In genomic region chr2:238462782-238463396, GRCh38 we compare ENCODE assay signal across 1 cellular context.
TF ChIP-seq lines count a peak whose summit lies in the region.

No MANE protein-coding gene starts in this region.

TF ChIP-seq in HepG2, 621 proteins besides CTCF, POLR2A, EP300 and RAD21 (continued from another document and continues in another):
- no peak for TF ChIP-seq NFIC (IDR thresholded peaks at IDR 0.05; ENCODE audit: low read length)
- TF ChIP-seq ZNF282 (IDR thresholded peaks at IDR 0.05; ENCODE audit: partially characterized antibody), result no peak
- no peak for TF ChIP-seq POLR2AphosphoS5 (IDR thresholded peaks at IDR 0.05; ENCODE audit: low read depth, low read length)
- TF ChIP-seq, protein P1, sequence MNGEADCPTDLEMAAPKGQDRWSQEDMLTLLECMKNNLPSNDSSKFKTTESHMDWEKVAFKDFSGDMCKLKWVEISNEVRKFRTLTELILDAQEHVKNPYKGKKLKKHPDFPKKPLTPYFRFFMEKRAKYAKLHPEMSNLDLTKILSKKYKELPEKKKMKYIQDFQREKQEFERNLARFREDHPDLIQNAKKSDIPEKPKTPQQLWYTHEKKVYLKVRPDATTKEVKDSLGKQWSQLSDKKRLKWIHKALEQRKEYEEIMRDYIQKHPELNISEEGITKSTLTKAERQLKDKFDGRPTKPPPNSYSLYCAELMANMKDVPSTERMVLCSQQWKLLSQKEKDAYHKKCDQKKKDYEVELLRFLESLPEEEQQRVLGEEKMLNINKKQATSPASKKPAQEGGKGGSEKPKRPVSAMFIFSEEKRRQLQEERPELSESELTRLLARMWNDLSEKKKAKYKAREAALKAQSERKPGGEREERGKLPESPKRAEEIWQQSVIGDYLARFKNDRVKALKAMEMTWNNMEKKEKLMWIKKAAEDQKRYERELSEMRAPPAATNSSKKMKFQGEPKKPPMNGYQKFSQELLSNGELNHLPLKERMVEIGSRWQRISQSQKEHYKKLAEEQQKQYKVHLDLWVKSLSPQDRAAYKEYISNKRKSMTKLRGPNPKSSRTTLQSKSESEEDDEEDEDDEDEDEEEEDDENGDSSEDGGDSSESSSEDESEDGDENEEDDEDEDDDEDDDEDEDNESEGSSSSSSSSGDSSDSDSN (CRISPR knock-in tag; IDR thresholded peaks at IDR 0.05), result no peak
- no peak for TF ChIP-seq PAF1 (CRISPR knock-in tag; IDR thresholded peaks at IDR 0.05)
- TF ChIP-seq, protein P2, sequence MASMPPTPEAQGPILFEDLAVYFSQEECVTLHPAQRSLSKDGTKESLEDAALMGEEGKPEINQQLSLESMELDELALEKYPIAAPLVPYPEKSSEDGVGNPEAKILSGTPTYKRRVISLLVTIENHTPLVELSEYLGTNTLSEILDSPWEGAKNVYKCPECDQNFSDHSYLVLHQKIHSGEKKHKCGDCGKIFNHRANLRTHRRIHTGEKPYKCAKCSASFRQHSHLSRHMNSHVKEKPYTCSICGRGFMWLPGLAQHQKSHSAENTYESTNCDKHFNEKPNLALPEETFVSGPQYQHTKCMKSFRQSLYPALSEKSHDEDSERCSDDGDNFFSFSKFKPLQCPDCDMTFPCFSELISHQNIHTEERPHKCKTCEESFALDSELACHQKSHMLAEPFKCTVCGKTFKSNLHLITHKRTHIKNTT (CRISPR knock-in tag; IDR thresholded peaks at IDR 0.05), result no peak
- no peak for TF ChIP-seq MBNL3 (CRISPR knock-in tag; conservative IDR thresholded peaks at IDR 0.05)
- TF ChIP-seq, protein P3, sequence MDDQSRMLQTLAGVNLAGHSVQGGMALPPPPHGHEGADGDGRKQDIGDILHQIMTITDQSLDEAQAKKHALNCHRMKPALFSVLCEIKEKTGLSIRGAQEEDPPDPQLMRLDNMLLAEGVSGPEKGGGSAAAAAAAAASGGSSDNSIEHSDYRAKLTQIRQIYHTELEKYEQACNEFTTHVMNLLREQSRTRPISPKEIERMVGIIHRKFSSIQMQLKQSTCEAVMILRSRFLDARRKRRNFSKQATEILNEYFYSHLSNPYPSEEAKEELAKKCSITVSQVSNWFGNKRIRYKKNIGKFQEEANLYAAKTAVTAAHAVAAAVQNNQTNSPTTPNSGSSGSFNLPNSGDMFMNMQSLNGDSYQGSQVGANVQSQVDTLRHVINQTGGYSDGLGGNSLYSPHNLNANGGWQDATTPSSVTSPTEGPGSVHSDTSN (CRISPR knock-in tag; IDR thresholded peaks at IDR 0.05; ENCODE audit: borderline replicate concordance), result no peak
- peak; percentile 14; the same call in 1 of the 2 replicates for TF ChIP-seq CEBPG (CRISPR knock-in tag; IDR thresholded peaks at IDR 0.05)
- TF ChIP-seq ZMAT3 (CRISPR knock-in tag; conservative IDR thresholded peaks at IDR 0.05), result no peak
- no peak for TF ChIP-seq ZSCAN29 (CRISPR knock-in tag; conservative IDR thresholded peaks at IDR 0.05)
- TF ChIP-seq, protein P4, sequence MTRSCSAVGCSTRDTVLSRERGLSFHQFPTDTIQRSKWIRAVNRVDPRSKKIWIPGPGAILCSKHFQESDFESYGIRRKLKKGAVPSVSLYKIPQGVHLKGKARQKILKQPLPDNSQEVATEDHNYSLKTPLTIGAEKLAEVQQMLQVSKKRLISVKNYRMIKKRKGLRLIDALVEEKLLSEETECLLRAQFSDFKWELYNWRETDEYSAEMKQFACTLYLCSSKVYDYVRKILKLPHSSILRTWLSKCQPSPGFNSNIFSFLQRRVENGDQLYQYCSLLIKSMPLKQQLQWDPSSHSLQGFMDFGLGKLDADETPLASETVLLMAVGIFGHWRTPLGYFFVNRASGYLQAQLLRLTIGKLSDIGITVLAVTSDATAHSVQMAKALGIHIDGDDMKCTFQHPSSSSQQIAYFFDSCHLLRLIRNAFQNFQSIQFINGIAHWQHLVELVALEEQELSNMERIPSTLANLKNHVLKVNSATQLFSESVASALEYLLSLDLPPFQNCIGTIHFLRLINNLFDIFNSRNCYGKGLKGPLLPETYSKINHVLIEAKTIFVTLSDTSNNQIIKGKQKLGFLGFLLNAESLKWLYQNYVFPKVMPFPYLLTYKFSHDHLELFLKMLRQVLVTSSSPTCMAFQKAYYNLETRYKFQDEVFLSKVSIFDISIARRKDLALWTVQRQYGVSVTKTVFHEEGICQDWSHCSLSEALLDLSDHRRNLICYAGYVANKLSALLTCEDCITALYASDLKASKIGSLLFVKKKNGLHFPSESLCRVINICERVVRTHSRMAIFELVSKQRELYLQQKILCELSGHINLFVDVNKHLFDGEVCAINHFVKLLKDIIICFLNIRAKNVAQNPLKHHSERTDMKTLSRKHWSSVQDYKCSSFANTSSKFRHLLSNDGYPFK (CRISPR knock-in tag; IDR thresholded peaks at IDR 0.05; ENCODE audit: borderline replicate concordance), result no peak
- TF ChIP-seq ISX (CRISPR knock-in tag; conservative IDR thresholded peaks at IDR 0.05), result no peak
- TF ChIP-seq ZNF710 (CRISPR knock-in tag; IDR thresholded peaks at IDR 0.05; ENCODE audit: borderline replicate concordance), result no peak
- TF ChIP-seq AGO1 (IDR thresholded peaks at IDR 0.05; ENCODE audit: low read depth, low read length, poor library complexity, severe bottlenecking), result no peak
- no peak for TF ChIP-seq PCBP1 (IDR thresholded peaks at IDR 0.05; ENCODE audit: borderline replicate concordance, low read depth, low read length)
- TF ChIP-seq GTF2F1 (IDR thresholded peaks at IDR 0.05; ENCODE audit: low read length), result no peak
- no peak for TF ChIP-seq TAF15 (IDR thresholded peaks at IDR 0.05; ENCODE audit: low read depth, low read length, poor library complexity, severe bottlenecking)
- TF ChIP-seq KIAA2018 (CRISPR knock-in tag; IDR thresholded peaks at IDR 0.05; ENCODE audit: borderline replicate concordance), result no peak
- TF ChIP-seq ZNF800 (CRISPR knock-in tag; IDR thresholded peaks at IDR 0.05), result no peak
- TF ChIP-seq, protein P5, sequence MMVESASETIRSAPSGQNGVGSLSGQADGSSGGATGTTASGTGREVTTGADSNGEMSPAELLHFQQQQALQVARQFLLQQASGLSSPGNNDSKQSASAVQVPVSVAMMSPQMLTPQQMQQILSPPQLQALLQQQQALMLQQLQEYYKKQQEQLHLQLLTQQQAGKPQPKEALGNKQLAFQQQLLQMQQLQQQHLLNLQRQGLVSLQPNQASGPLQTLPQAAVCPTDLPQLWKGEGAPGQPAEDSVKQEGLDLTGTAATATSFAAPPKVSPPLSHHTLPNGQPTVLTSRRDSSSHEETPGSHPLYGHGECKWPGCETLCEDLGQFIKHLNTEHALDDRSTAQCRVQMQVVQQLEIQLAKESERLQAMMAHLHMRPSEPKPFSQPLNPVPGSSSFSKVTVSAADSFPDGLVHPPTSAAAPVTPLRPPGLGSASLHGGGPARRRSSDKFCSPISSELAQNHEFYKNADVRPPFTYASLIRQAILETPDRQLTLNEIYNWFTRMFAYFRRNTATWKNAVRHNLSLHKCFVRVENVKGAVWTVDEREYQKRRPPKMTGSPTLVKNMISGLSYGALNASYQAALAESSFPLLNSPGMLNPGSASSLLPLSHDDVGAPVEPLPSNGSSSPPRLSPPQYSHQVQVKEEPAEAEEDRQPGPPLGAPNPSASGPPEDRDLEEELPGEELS (CRISPR knock-in tag; IDR thresholded peaks at IDR 0.05), result no peak
- TF ChIP-seq, protein P6, sequence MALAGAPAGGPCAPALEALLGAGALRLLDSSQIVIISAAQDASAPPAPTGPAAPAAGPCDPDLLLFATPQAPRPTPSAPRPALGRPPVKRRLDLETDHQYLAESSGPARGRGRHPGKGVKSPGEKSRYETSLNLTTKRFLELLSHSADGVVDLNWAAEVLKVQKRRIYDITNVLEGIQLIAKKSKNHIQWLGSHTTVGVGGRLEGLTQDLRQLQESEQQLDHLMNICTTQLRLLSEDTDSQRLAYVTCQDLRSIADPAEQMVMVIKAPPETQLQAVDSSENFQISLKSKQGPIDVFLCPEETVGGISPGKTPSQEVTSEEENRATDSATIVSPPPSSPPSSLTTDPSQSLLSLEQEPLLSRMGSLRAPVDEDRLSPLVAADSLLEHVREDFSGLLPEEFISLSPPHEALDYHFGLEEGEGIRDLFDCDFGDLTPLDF (CRISPR knock-in tag; IDR thresholded peaks at IDR 0.05), result no peak
- no peak for TF ChIP-seq PRPF4 (IDR thresholded peaks at IDR 0.05; ENCODE audit: low read depth, low read length, poor library complexity, severe bottlenecking)
- TF ChIP-seq, protein P7, sequence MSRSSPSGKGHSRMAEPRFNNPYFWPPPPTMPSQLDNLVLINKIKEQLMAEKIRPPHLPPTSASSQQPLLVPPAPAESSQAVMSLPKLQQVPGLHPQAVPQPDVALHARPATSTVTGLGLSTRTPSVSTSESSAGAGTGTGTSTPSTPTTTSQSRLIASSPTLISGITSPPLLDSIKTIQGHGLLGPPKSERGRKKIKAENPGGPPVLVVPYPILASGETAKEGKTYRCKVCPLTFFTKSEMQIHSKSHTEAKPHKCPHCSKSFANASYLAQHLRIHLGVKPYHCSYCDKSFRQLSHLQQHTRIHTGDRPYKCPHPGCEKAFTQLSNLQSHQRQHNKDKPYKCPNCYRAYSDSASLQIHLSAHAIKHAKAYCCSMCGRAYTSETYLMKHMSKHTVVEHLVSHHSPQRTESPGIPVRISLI (CRISPR knock-in tag; IDR thresholded peaks at IDR 0.05; ENCODE audit: borderline replicate concordance), result no peak
